23 cellular contexts compared by ENCODE assay signal in the genomic region with DNA sequence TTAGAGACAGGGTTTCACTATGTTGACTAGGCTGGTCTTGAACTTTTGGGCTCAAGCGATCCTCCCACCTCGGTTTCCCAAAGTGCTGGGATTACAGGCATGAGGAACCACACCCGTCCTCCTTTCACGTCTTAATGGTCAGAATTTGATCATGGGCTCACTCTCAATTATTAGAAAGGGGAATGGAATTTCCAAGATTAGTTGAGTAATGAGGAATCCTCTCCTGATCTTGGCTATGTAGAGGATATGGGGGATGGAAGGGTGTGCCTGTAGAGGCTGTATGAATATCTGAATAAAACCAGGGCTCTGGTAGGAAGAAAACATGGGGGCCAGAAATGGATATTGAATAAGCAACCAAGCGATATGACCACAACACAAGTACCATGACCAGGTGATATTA. TPM values are rescaled to one million over a fixed set of nuclear protein-coding genes. Genes with fewer than 3 reads are reported as not detected.
A peak's percentile ranks its signal among the peaks of the same experiment; 100 is the strongest.
DNase-seq lines count a peak whose midpoint lies in the region; TF ChIP-seq lines count a peak whose summit lies in the region.
"Had no signal": no experiment of that assay in that cellular context is flagged by ENCODE, and none has a peak within 500 bp of the region (broad histone marks: within the 10 kb centered on the region; RNA-seq: fewer than 3 reads in every experiment).

No MANE protein-coding gene starts in this region.

- TF ChIP-seq CTCF in cardiac fibroblast (IDR thresholded peaks at IDR 0.05; ENCODE audit: low read depth, low read length) (no peak), ascending aorta (IDR thresholded peaks at IDR 0.05) (no peak), tibial nerve (IDR thresholded peaks at IDR 0.05) (no peak)

- H3K9me3 ChIP-seq in ascending aorta (no peaks in the 10 kb centered on the region), tibial nerve (no peaks in the 10 kb centered on the region)
- H3K9me3 ChIP-seq: gastrocnemius medialis, right atrium auricular region, SJCRH30, uterus had no signal

- H3K27me3 ChIP-seq in ascending aorta (no peaks in the 10 kb centered on the region), tibial nerve (no peaks in the 10 kb centered on the region)
- H3K27me3 ChIP-seq: gastrocnemius medialis, right atrium auricular region, SJCRH30, uterus had no signal

- H3K36me3 ChIP-seq in ascending aorta = no peaks in the 10 kb centered on the region
- no peaks in the 10 kb centered on the region for H3K36me3 ChIP-seq in tibial nerve
- H3K36me3 ChIP-seq: gastrocnemius medialis, right atrium auricular region, SJCRH30, uterus had no signal

- 84 to 91% methylated on average over 5 of the region's 5 CpGs for WGBS in tibial nerve, 2 donors

- DNase-seq in AG20443 (ENCODE audit: low spot score) (peak; percentile 81), M059J (ENCODE audit: low read depth) (peak; percentile 69), cardiac fibroblast (ENCODE audit: low read depth in 2 of 2) (peak; percentile 36 to 78), kidney tubule cell (ENCODE audit: low spot score) (peak; percentile 64), nucleus accumbens (lab: John Stamatoyannopoulos, UW) (no peak), ascending aorta (ENCODE audit: low spot score in 2 of 2) (no peak), hypothalamus (lab: John Stamatoyannopoulos, UW) (no peak), tibial nerve (ENCODE audit: low spot score in 2 of 2) (no peak)
- DNase-seq: activated CD4-positive, alpha-beta T cell treated with anti-CD3 and anti-CD28 coated beads, Interleukin-2, amount 10 ng/mL, durations not matched to agents 7 days and 5 days; activated naive CD8-positive, alpha-beta T cell treated with anti-CD3 and anti-CD28 coated beads, Interleukin-2, amount 10 ng/mL, durations not matched to agents 7 days and 5 days; CD4-positive, alpha-beta memory T cell; cortex of kidney; gastrocnemius medialis; left cardiac atrium; mesendoderm; naive B cell; NCI-H1694; SJCRH30; stimulated activated CD8-positive, alpha-beta memory T cell treated with anti-CD3 and anti-CD28 coated beads, Interleukin-4, amount 100 ng/mL, for 48 hours; substantia nigra; uterus had no signal

- H3K27ac ChIP-seq in ascending aorta (no peak overlapping the region), tibial nerve (no peak overlapping the region)
- H3K27ac ChIP-seq: gastrocnemius medialis, PC-9, right atrium auricular region, SJCRH30, uterus had no signal

- TF ChIP-seq POLR2A in tibial nerve (IDR thresholded peaks at IDR 0.05) = no peak

- intact Hi-C loops in ascending aorta (cut with DNase I) = no loop called here

- H3K4me1 ChIP-seq in ascending aorta (peaks cover 0 to 2% of the 10 kb centered on the region in 2 donors), tibial nerve (peaks cover 0 to 10% (median 0%) of the 10 kb centered on the region in 4 donors)
- H3K4me1 ChIP-seq: gastrocnemius medialis, right atrium auricular region, SJCRH30, uterus had no signal

- TF ChIP-seq EP300 in tibial nerve (IDR thresholded peaks at IDR 0.05) = no peak

- no peak overlapping the region for H3K4me3 ChIP-seq in cardiac fibroblast (replicated peaks in 1 of 2; ENCODE audit: low read depth in 2 of 2, low read length in 2 of 2)
- H3K4me3 ChIP-seq in ascending aorta = no peak overlapping the region
- H3K4me3 ChIP-seq in tibial nerve = no peak overlapping the region
- H3K4me3 ChIP-seq: gastrocnemius medialis, PC-9, right atrium auricular region, SJCRH30, uterus had no signal

RNA-seq across cellular contexts. Expression of gene SMURF2, which starts 25.9 kb away (rescaled TPM):
- total RNA-seq in M059J (2014; rRNA removed; shearing (Covaris generic)) = 43.3 and 68.7 TPM in 2 replicates
- total RNA-seq in ascending aorta (17.6 TPM), tibial nerve (10 to 100 TPM; 18.2 to 28.0 (median 21.3) TPM)

Comparison
In these comparisons a context has a peak if more than half of its experiments do, and no peak if none do; other contexts are left out.
1. DNase-seq: peak in AG20443 (single experiment), M059J (single experiment), cardiac fibroblast (2 of 2) and kidney tubule cell (single experiment); none in nucleus accumbens (0 of 56), ascending aorta (0 of 2), hypothalamus (0 of 51) and tibial nerve (0 of 2).